8 cellular contexts compared by ENCODE assay signal in the genomic region with DNA sequence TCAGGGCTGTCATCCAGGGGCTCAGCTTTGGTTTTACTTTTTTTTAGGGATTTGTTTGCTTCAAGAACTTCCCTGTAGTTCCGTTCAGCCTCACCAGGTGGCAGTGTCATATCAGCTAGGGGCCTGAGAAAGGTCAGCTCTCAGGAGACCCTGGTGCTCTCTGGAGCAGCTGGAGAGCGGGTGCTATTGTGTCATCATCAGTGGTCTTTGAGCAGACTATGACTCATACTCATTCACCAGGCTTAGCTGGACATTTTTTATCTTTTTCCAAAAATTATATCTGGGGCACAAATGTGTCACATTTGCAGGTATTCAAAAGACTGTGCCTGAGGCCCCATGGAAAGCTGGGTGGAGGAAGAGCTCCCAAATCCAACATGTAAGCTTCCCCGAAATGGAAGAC. TPM values are rescaled to one million over a fixed set of nuclear protein-coding genes. Genes with fewer than 3 reads are reported as not detected.
DNase-seq lines count a peak whose midpoint lies in the region; ATAC-seq and TF ChIP-seq lines count a peak whose summit lies in the region.

No MANE protein-coding gene starts in this region.

- no peak overlapping the region for H3K27ac ChIP-seq in PC-9
- H3K27ac ChIP-seq in mesendoderm (ENCODE audit: low read depth, low read length) = no peak overlapping the region

- H2BK5ac ChIP-seq in mesendoderm (ENCODE audit: low read length) = no peak overlapping the region

- no peak overlapping the region for H4K5ac ChIP-seq in mesendoderm (ENCODE audit: low read length)

- H3K79me2 ChIP-seq in PC-9 (ENCODE audit: low read depth) (no peaks in the 10 kb centered on the region), mesendoderm (ENCODE audit: control insufficient read depth, insufficient read depth, low read length) (no peaks in the 10 kb centered on the region)

- no peak overlapping the region for H2BK120ac ChIP-seq in mesendoderm (ENCODE audit: low read depth, low read length)

- peaks cover 4 to 96% (median 50%) of the 10 kb centered on the region in 9 donors for H3K9me3 Mint-ChIP-seq in naive thymus-derived CD8-positive, alpha-beta T cell

- H3K23ac ChIP-seq in mesendoderm (ENCODE audit: low read length) = no peak overlapping the region

- no peaks in the 10 kb centered on the region for H4K20me1 ChIP-seq in PC-9 (ENCODE audit: insufficient read depth)

- H3K79me1 ChIP-seq in mesendoderm (ENCODE audit: low read length) = no peaks in the 10 kb centered on the region

- ATAC-seq in naive thymus-derived CD8-positive, alpha-beta T cell = no peak
- ATAC-seq in HG02973 (IDR thresholded peaks at IDR 0.05; ENCODE audit: unreplicated experiment) = no peak

- peaks cover 30 to 63% (median 60%) of the 10 kb centered on the region in 3 donors for H3K36me3 Mint-ChIP-seq in naive thymus-derived CD8-positive, alpha-beta T cell

- no peak overlapping the region for H3K27ac Mint-ChIP-seq in naive thymus-derived CD8-positive, alpha-beta T cell

- H3K4me2 ChIP-seq in PC-9 = peak overlapping the region; percentile 2
- H3K4me2 ChIP-seq in mesendoderm (ENCODE audit: low read length) = no peak overlapping the region

- H3K9me3 ChIP-seq in PC-9 (ENCODE audit: insufficient read depth, low read depth) = peaks cover 7% of the 10 kb centered on the region; the same call in 1 of the 2 replicates

- peaks cover 13% of the 10 kb centered on the region for H3K4me1 ChIP-seq in PC-9 (replicated peaks; ENCODE audit: insufficient read depth)
- H3K4me1 ChIP-seq in mesendoderm (ENCODE audit: control insufficient read depth, low read depth, low read length) = no peaks in the 10 kb centered on the region

- WGBS in mesendoderm (ENCODE audit: extremely low coverage, insufficient coverage, low lambda C conversion rate) = no CpG with 5 or more reads among the region's 3 CpGs

- peak; percentile 99 for TF ChIP-seq RAD21 in Ishikawa (IDR thresholded peaks at IDR 0.05; ENCODE audit: low read depth)

- H3K27me3 ChIP-seq in PC-9 (ENCODE audit: insufficient read depth, low read depth) (no peaks in the 10 kb centered on the region; the same call in 1 of the 2 replicates), mesendoderm (ENCODE audit: insufficient read depth, low read length, poor library complexity) (no peaks in the 10 kb centered on the region)

- peak; percentile 100 for TF ChIP-seq CTCF in PC-9 (conservative IDR thresholded peaks at IDR 0.05)

- no peak overlapping the region for H2AFZ ChIP-seq in PC-9

- POLR2A ChIA-PET in PC-9 (lab: Charles Lee; ENCODE audit: unreplicated experiment) = interaction anchor here (0.6 to 1.1 kb wide), 4 partner anchors 44 to 110 kb away, joined by 3 to 10 read pairs (median 4); a partner anchor contains a TSS
- POLR2A ChIA-PET in naive thymus-derived CD8-positive, alpha-beta T cell (lab: Charles Lee) = no interaction called here

- H4K8ac ChIP-seq in mesendoderm (ENCODE audit: low read depth, low read length) = no peak overlapping the region

- no peak overlapping the region for H2AK5ac ChIP-seq in mesendoderm (ENCODE audit: low read length)

- peaks cover 0 to 2% (median 0%) of the 10 kb centered on the region in 5 donors for H3K27me3 Mint-ChIP-seq in naive thymus-derived CD8-positive, alpha-beta T cell

- H3K18ac ChIP-seq in mesendoderm (ENCODE audit: low read length) = no peak overlapping the region

- no TSS peak for BruUV-seq in PC-9 (replicated peaks; lab: Mats Ljungman, UMichigan)

- peak; percentile 66 for DNase-seq in activated CD8-positive, alpha-beta memory T cell treated with anti-CD3 and anti-CD28 coated beads, Interleukin-2, amount 50 U/mL, for 48 hours
- no peak for DNase-seq in activated CD8-positive, alpha-beta memory T cell treated with anti-CD3 and anti-CD28 coated beads, Interleukin-2, amount 50 U/mL, for 4 hours
- peak; percentile 73 to 80 for DNase-seq in PC-9
- peak; percentile 54 for DNase-seq in dedifferentiated amniotic fluid mesenchymal stem cell (ENCODE audit: extremely low spot score)
- peak; percentile 90 for DNase-seq in mesendoderm
- DNase-seq in naive thymus-derived CD8-positive, alpha-beta T cell = no peak

- no peak overlapping the region for H3K9ac ChIP-seq in mesendoderm (ENCODE audit: low read length)

- CTCF ChIA-PET in PC-9 (lab: Charles Lee) = interaction anchor here (0.6 to 2.7 kb wide), 15 partner anchors 18 to 157 kb away, joined by 3 to 26 read pairs (median 4); a partner anchor contains a TSS

- no peaks in the 10 kb centered on the region for H3K36me3 ChIP-seq in PC-9 (ENCODE audit: low read depth)
- no peaks in the 10 kb centered on the region for H3K36me3 ChIP-seq in mesendoderm (ENCODE audit: control insufficient read depth, insufficient read depth, low read length)

- no peak for TF ChIP-seq EP300 in Ishikawa (IDR thresholded peaks at IDR 0.05; ENCODE audit: borderline replicate concordance)

- H3K4ac ChIP-seq in mesendoderm (ENCODE audit: low read depth, low read length) = no peak overlapping the region

- no peak overlapping the region for H2BK15ac ChIP-seq in mesendoderm (replicated peaks; ENCODE audit: low read depth)

- intact Hi-C loops in PC-9 (cut with micrococcal nuclease; ENCODE audit: unreplicated experiment) = loop anchor here (1.0 to 5.0 kb wide), 4 partner anchors 43 to 497 kb away; a partner anchor contains a TSS

- no peaks in the 10 kb centered on the region for H3K4me1 Mint-ChIP-seq in naive thymus-derived CD8-positive, alpha-beta T cell

- no peak overlapping the region for H3K4me3 Mint-ChIP-seq in naive thymus-derived CD8-positive, alpha-beta T cell

- no peak overlapping the region for H3K56ac ChIP-seq in mesendoderm (ENCODE audit: low read length)

- H3K4me3 ChIP-seq in PC-9 = no peak overlapping the region
- H3K4me3 ChIP-seq in mesendoderm (ENCODE audit: low read length) = no peak overlapping the region

- peaks cover 11% of the 10 kb centered on the region; the same call in 1 of the 2 replicates for H3F3A ChIP-seq in PC-9 (ENCODE audit: insufficient read depth, low read depth)

- H3K9me2 ChIP-seq in PC-9 (ENCODE audit: insufficient read depth) = no peaks in the 10 kb centered on the region

TF ChIP-seq in Ishikawa, 13 proteins besides CTCF, POLR2A, EP300 and RAD21:
- TF ChIP-seq EGR1 (IDR thresholded peaks at IDR 0.05) (no peak), YY1 (IDR thresholded peaks at IDR 0.05; ENCODE audit: low read depth) (no peak), FOXM1 (IDR thresholded peaks at IDR 0.05; ENCODE audit: borderline replicate concordance, low read depth) (no peak), TEAD4 (IDR thresholded peaks at IDR 0.05) (no peak), ZBTB7A (IDR thresholded peaks at IDR 0.05; ENCODE audit: low read depth) (no peak)

RNA-seq across cellular contexts. Expression of a gene that starts 24.4 kb away (rescaled TPM):
- total RNA-seq in PC-9 (2021) = 2.8 and 3.1 TPM in 2 replicates
- polyA plus RNA-seq in mesendoderm (2013, experiment 1 of 2) = 2.5 TPM
- polyA plus RNA-seq in mesendoderm (2013, experiment 2 of 2) = 2.5 TPM
- total RNA-seq in naive thymus-derived CD8-positive, alpha-beta T cell = 1 to 10 TPM; 3.0 to 4.0 TPM
- polyA plus RNA-seq in naive thymus-derived CD8-positive, alpha-beta T cell = 1 to 10 TPM in 1 of 3 donors, under 1 TPM in 2; 0.65 to 1.7 (median 0.88) TPM

RNA-seq across cellular contexts. Expression of a gene that starts 42.5 kb away (rescaled TPM):
- total RNA-seq in PC-9 (2021) = 129 and 147 TPM in 2 replicates
- polyA plus RNA-seq in mesendoderm (2013, experiment 1 of 2) = 2.9 TPM
- polyA plus RNA-seq in mesendoderm (2013, experiment 2 of 2) = 3.7 TPM
- total RNA-seq in naive thymus-derived CD8-positive, alpha-beta T cell = under 1 TPM; 0.88 to 0.91 TPM
- not detected for polyA plus RNA-seq in naive thymus-derived CD8-positive, alpha-beta T cell

Comparison
In these comparisons a context has a peak if more than half of its experiments do, and no peak if none do; other contexts are left out.
1. DNase-seq: peak in activated CD8-positive, alpha-beta memory T cell treated with anti-CD3 and anti-CD28 coated beads, Interleukin-2, amount 50 U/mL, for 48 hours (single experiment), PC-9 (2 of 2), dedifferentiated amniotic fluid mesenchymal stem cell (single experiment) and mesendoderm (single experiment); none in activated CD8-positive, alpha-beta memory T cell treated with anti-CD3 and anti-CD28 coated beads, Interleukin-2, amount 50 U/mL, for 4 hours (single experiment) and naive thymus-derived CD8-positive, alpha-beta T cell (0 of 10).
2. RNA of a gene that starts 42.5 kb away (total RNA-seq): 129 to 147 TPM in PC-9; 0.88 to 0.91 TPM in naive thymus-derived CD8-positive, alpha-beta T cell; every median in the first group is over 10 times any median in the second.